9 cellular contexts compared by ENCODE assay signal in genomic region chr2:129979629-129980155, GRCh38. TPM values are rescaled to one million over a fixed set of nuclear protein-coding genes. Genes with fewer than 3 reads are reported as not detected.
A peak's percentile ranks its signal among the peaks of the same experiment; 100 is the strongest.
DNase-seq lines count a peak whose midpoint lies in the region; ATAC-seq and TF ChIP-seq lines count a peak whose summit lies in the region.
"Not testable (repeated sequence)": the region's sequence is repeated elsewhere in the genome, so short reads cannot be mapped to it uniquely, and the experiment has no call there.
"Had no signal": no experiment of that assay in that cellular context is flagged by ENCODE, and none has a peak within 500 bp of the region (broad histone marks: within the 10 kb centered on the region; RNA-seq: fewer than 3 reads in every experiment).

Gene RAB6C, plus strand, starts transcription at chr2:129979666. Its CDS starts 450 bp downstream, at chr2:129980116.

- peak within 1 kb of the TSS; percentile 48 for H3K18ac ChIP-seq in neuronal stem cell (ENCODE audit: low read length)

- H3K36me3 ChIP-seq in Caco-2 (ENCODE audit: control insufficient read depth, insufficient read depth, low read length); Panc1 (ENCODE audit: control insufficient read depth, insufficient read depth, low read length); neuronal stem cell (replicated peaks in 1 of 2; ENCODE audit: control insufficient read depth in 2 of 2, insufficient read depth in 2 of 2, low read length in 2 of 2); thoracic aorta: not testable (repeated sequence)

- peak within 1 kb of the TSS; percentile 85 for H2AFZ ChIP-seq in neuronal stem cell (ENCODE audit: low read length)

- not testable (repeated sequence) for H2BK120ac ChIP-seq in neuronal stem cell (ENCODE audit: low read depth, low read length)

- H4K8ac ChIP-seq in neuronal stem cell (ENCODE audit: low read depth, low read length), result not testable (repeated sequence)

- H3K9me3 ChIP-seq in Caco-2; Panc1 (ENCODE audit: control insufficient read depth, insufficient read depth, low read depth, low read length); neuronal stem cell (replicated peaks in 1 of 2; ENCODE audit: control insufficient read depth in 2 of 2, insufficient read depth in 1 of 2, low read depth in 1 of 2, low read length in 2 of 2); thoracic aorta: not testable (repeated sequence)

- no CpG with 5 or more reads among the region's 54 CpGs for WGBS in neuronal stem cell (ENCODE audit: extremely low coverage in 2 of 2, insufficient read length in 2 of 2, insufficient replicate concordance in 1 of 2), 2 donors

- not testable (repeated sequence) for H3K14ac ChIP-seq in neuronal stem cell (ENCODE audit: low read length)

- H3K4ac ChIP-seq in neuronal stem cell (ENCODE audit: low read length), result not testable (repeated sequence)

- H3K4me1 ChIP-seq in Caco-2; Panc1 (ENCODE audit: control insufficient read depth, insufficient read depth, low read length); neuronal stem cell (ENCODE audit: control insufficient read depth in 2 of 2, insufficient read depth in 1 of 2, low read depth in 1 of 2, low read length in 2 of 2); thoracic aorta (ENCODE audit: control insufficient read depth in 1 of 2, low read depth in 2 of 2): not testable (repeated sequence)

- not testable (repeated sequence) for H3K27ac ChIP-seq in Panc1 (ENCODE audit: low read length); neuronal stem cell (replicated peaks; ENCODE audit: low read length); thoracic aorta

- not testable (repeated sequence) for H3K9me3 Mint-ChIP-seq in Caco-2 (ENCODE audit: unreplicated experiment); activated naive CD4-positive, alpha-beta T cell treated with anti-CD3 and anti-CD28 coated beads, Interleukin-2, amount 50 U/mL, for 24 hours
- peaks cover 0 to 14% (median 0%) of the 10 kb centered on the region in 6 donors for H3K9me3 Mint-ChIP-seq in immature natural killer cell

- not testable (repeated sequence) for TF ChIP-seq CTCF in Caco-2 (IDR thresholded peaks at IDR 0.05; ENCODE audit: insufficient read depth in 1 of 2, low read depth in 1 of 2, low read length in 1 of 2, severe bottlenecking in 1 of 2, unreplicated experiment in 1 of 2); Panc1 (IDR thresholded peaks at IDR 0.05); epithelial cell of proximal tubule (conservative IDR thresholded peaks at IDR 0.05; ENCODE audit: low read depth, low read length); thoracic aorta (IDR thresholded peaks at IDR 0.05)

- H3K4me3 Mint-ChIP-seq in Caco-2 (ENCODE audit: unreplicated experiment), result peak within 1 kb of the TSS; percentile 39
- H3K4me3 Mint-ChIP-seq in activated naive CD4-positive, alpha-beta T cell treated with anti-CD3 and anti-CD28 coated beads, Interleukin-2, amount 50 U/mL, for 24 hours, result peak within 1 kb of the TSS; percentile 59
- peak within 1 kb of the TSS; percentile 30 to 87 (median 73) for H3K4me3 Mint-ChIP-seq in immature natural killer cell

- POLR2A ChIA-PET in Caco-2 (lab: Charles Lee); Panc1 (lab: Charles Lee): not testable (repeated sequence)

- peak in 1 of 2 experiments; percentile 12 for DNase-seq in Caco-2
- DNase-seq in Panc1 (ENCODE audit: low read depth, low spot score); epithelial cell of proximal tubule (ENCODE audit: low read depth); thoracic aorta (ENCODE audit: low spot score): not testable (repeated sequence)
- peak in 2 of 3 donors; percentile 1 to 19 for DNase-seq in immature natural killer cell
- DNase-seq in neuronal stem cell (ENCODE audit: low spot score), result peak; percentile 20

- not testable (repeated sequence) for H3K79me1 ChIP-seq in neuronal stem cell (ENCODE audit: low read depth, low read length)

- H3K4me1 Mint-ChIP-seq in Caco-2 (ENCODE audit: low read depth, unreplicated experiment), result not testable (repeated sequence)
- peaks cover 13% of the 10 kb centered on the region for H3K4me1 Mint-ChIP-seq in activated naive CD4-positive, alpha-beta T cell treated with anti-CD3 and anti-CD28 coated beads, Interleukin-2, amount 50 U/mL, for 24 hours
- H3K4me1 Mint-ChIP-seq in immature natural killer cell, result peaks cover 9 to 19% of the 10 kb centered on the region in 2 donors

- not testable (repeated sequence) for H2AK5ac ChIP-seq in neuronal stem cell (ENCODE audit: low read depth, low read length)

- not testable (repeated sequence) for H3K27ac Mint-ChIP-seq in Caco-2 (ENCODE audit: unreplicated experiment); activated naive CD4-positive, alpha-beta T cell treated with anti-CD3 and anti-CD28 coated beads, Interleukin-2, amount 50 U/mL, for 24 hours
- H3K27ac Mint-ChIP-seq in immature natural killer cell, result peak within 1 kb of the TSS in 2 of 6 donors; percentile 77 to 92

- H2BK15ac ChIP-seq in neuronal stem cell (ENCODE audit: low read length), result not testable (repeated sequence)

- H4K91ac ChIP-seq in neuronal stem cell (ENCODE audit: low read depth, low read length, poor library complexity), result not testable (repeated sequence)

- CTCF ChIA-PET in Caco-2 (lab: Charles Lee); Panc1 (lab: Charles Lee): not testable (repeated sequence)

- H3K9ac ChIP-seq in neuronal stem cell (ENCODE audit: low read depth, low read length, poor library complexity), result peak within 1 kb of the TSS; percentile 77

- H2BK12ac ChIP-seq in neuronal stem cell (ENCODE audit: low read length), result not testable (repeated sequence)

- in situ Hi-C loops in Panc1 (cut with HindIII; ENCODE audit: low pct_unique_long_range_greater_than_20kb, low sequenced_read_pairs), result not testable (repeated sequence)

- H3K4me2 ChIP-seq in neuronal stem cell (ENCODE audit: insufficient read depth, low read length, poor library complexity, severe bottlenecking), result peak within 1 kb of the TSS; percentile 66

- intact Hi-C loops in Caco-2 (cut with micrococcal nuclease; ENCODE audit: unreplicated experiment); Panc1 (cut with micrococcal nuclease; ENCODE audit: unreplicated experiment): not testable (repeated sequence)

- H3K27me3 Mint-ChIP-seq in Caco-2 (ENCODE audit: insufficient read depth, unreplicated experiment), result peaks cover 14% of the 10 kb centered on the region
- peaks cover 43% of the 10 kb centered on the region for H3K27me3 Mint-ChIP-seq in activated naive CD4-positive, alpha-beta T cell treated with anti-CD3 and anti-CD28 coated beads, Interleukin-2, amount 50 U/mL, for 24 hours
- peaks cover 3 to 22% (median 13%) of the 10 kb centered on the region in 3 donors for H3K27me3 Mint-ChIP-seq in immature natural killer cell (ENCODE audit: low read depth in 3 of 3)

- not testable (repeated sequence) for H3K23ac ChIP-seq in neuronal stem cell (ENCODE audit: low read depth, low read length, poor library complexity)

- not testable (repeated sequence) for H3K36me3 Mint-ChIP-seq in Caco-2 (ENCODE audit: insufficient read depth, unreplicated experiment); activated naive CD4-positive, alpha-beta T cell treated with anti-CD3 and anti-CD28 coated beads, Interleukin-2, amount 50 U/mL, for 24 hours; immature natural killer cell

- not testable (repeated sequence) for BruUV-seq in Caco-2 (replicated peaks; lab: Mats Ljungman, UMichigan); Panc1 (replicated peaks; lab: Mats Ljungman, UMichigan)

- not testable (repeated sequence) for H3K27me3 ChIP-seq in Caco-2 (replicated peaks; ENCODE audit: control insufficient read depth, insufficient read depth, low read length); thoracic aorta (replicated peaks; ENCODE audit: insufficient read depth)
- H3K27me3 ChIP-seq in Panc1 (ENCODE audit: control insufficient read depth, insufficient read depth, low read length) (peaks cover 11% of the 10 kb centered on the region), neuronal stem cell (ENCODE audit: control insufficient read depth in 3 of 3, insufficient read depth in 3 of 3, low read depth in 1 of 3, low read length in 3 of 3) (peaks cover 2 to 30% (median 8%) of the 10 kb centered on the region in 3 experiments)

- ATAC-seq in HG03354 (IDR thresholded peaks at IDR 0.05; ENCODE audit: poor library complexity, severe bottlenecking, unreplicated experiment) (peak; percentile 51), Panc1 (peak; percentile 93)
- not testable (repeated sequence) for ATAC-seq in thoracic aorta (ENCODE audit: insufficient number of reproducible peaks, low FRiP score, low read depth)

- not testable (repeated sequence) for H2BK5ac ChIP-seq in neuronal stem cell (ENCODE audit: low read length)

- H3K4me3 ChIP-seq in Caco-2 (ENCODE audit: low read depth, low read length) (peak within 1 kb of the TSS; percentile 24), Panc1 (ENCODE audit: low read depth in 2 of 2, low read length in 2 of 2) (peak within 1 kb of the TSS; percentile 36 to 47), epithelial cell of proximal tubule (ENCODE audit: low read depth, low read length) (peak within 1 kb of the TSS; percentile 44), neuronal stem cell (ENCODE audit: low read length in 2 of 2) (peak within 1 kb of the TSS; percentile 26 to 74), thoracic aorta (peak within 1 kb of the TSS; percentile 63)

RNA-seq across cellular contexts. Expression of gene RAB6C, which starts in this region (rescaled TPM):
- total RNA-seq in Caco-2 (2022), result not detected in 2 replicates
- 0.13 TPM for total RNA-seq in Panc1 (2021; ENCODE audit: unreplicated experiment)
- polyA plus RNA-seq in Panc1 (2012; ENCODE audit: insufficient read length), result not detected
- 0.07 TPM in 1 of 2 replicates, not detected in the other for total RNA-seq in epithelial cell of proximal tubule
- polyA plus RNA-seq in immature natural killer cell, result not detected
- polyA plus RNA-seq in neuronal stem cell (2013, experiment 1 of 2), result not detected
- polyA plus RNA-seq in neuronal stem cell (2013, experiment 2 of 2), result 0.01 TPM
- total RNA-seq in thoracic aorta, result under 1 TPM in 1 of 2 donors, not detected in 1; 0.68 TPM
- total RNA-seq: skeletal muscle tissue had no signal

Comparison
In these comparisons a context has a peak if more than half of its experiments do, and no peak if none do; other contexts are left out.
1. Peak in ATAC-seq and H3K4me3 ChIP-seq in Panc1; RNA of the gene not detected or under 1 TPM.
2. Peak in DNase-seq in immature natural killer cell; RNA of the gene not detected or under 1 TPM.